10 cellular contexts compared by ENCODE assay signal in genomic region chr16:4081577-4082021, GRCh38. TPM values are rescaled to one million over a fixed set of nuclear protein-coding genes. Genes with fewer than 3 reads are reported as not detected.
DNase-seq lines count a peak whose midpoint lies in the region; ATAC-seq and TF ChIP-seq lines count a peak whose summit lies in the region.
"Had no signal": no experiment of that assay in that cellular context is flagged by ENCODE, and none has a peak within 500 bp of the region (broad histone marks: within the 10 kb centered on the region; RNA-seq: fewer than 3 reads in every experiment).

No MANE protein-coding gene starts in this region.

- peaks cover 46% of the 10 kb centered on the region for H3K4me1 Mint-ChIP-seq in stimulated activated naive CD8-positive, alpha-beta T cell treated with anti-CD3 and anti-CD28 coated beads, Interleukin-15, Interleukin-2, amounts not matched to agents 100 ng/mL and 50 ng/mL, for 24 hours (ENCODE audit: low read depth)

- H3K27ac ChIP-seq in SK-N-MC (no peak overlapping the region), spleen (no peak overlapping the region)
- H3K27ac ChIP-seq: prostate gland had no signal

- peak overlapping the region; percentile 9 for H3K4me3 Mint-ChIP-seq in stimulated activated naive CD8-positive, alpha-beta T cell treated with anti-CD3 and anti-CD28 coated beads, Interleukin-15, Interleukin-2, amounts not matched to agents 100 ng/mL and 50 ng/mL, for 24 hours

- intact Hi-C loops in spleen (cut with DNase I; ENCODE audit: low total_unique reads) = no loop called here

- no peaks in the 10 kb centered on the region for H3K27me3 ChIP-seq in spleen (replicated peaks in 1 of 7)

- TF ChIP-seq CTCF in spleen (IDR thresholded peaks at IDR 0.05 in 8 of 11, conservative IDR thresholded peaks at IDR 0.05 in 3 of 11) = no peak

- H3K9ac ChIP-seq in SK-N-MC (ENCODE audit: insufficient read length) = no peak overlapping the region

- peak overlapping the region; percentile 20 for H3K4me3 ChIP-seq in SK-N-MC
- no peak overlapping the region for H3K4me3 ChIP-seq in spleen
- H3K4me3 ChIP-seq: prostate gland had no signal

- H3K27ac Mint-ChIP-seq in stimulated activated naive CD8-positive, alpha-beta T cell treated with anti-CD3 and anti-CD28 coated beads, Interleukin-15, Interleukin-2, amounts not matched to agents 100 ng/mL and 50 ng/mL, for 24 hours = no peak overlapping the region

- H3K36me3 ChIP-seq in SK-N-MC (ENCODE audit: insufficient read depth, low read length) (no peaks in the 10 kb centered on the region), spleen (no peaks in the 10 kb centered on the region)
- H3K36me3 ChIP-seq: prostate gland had no signal

- no peak for ATAC-seq in HG03045 (IDR thresholded peaks at IDR 0.05; ENCODE audit: unreplicated experiment)

- peaks cover 7% of the 10 kb centered on the region for H3K36me3 Mint-ChIP-seq in stimulated activated naive CD8-positive, alpha-beta T cell treated with anti-CD3 and anti-CD28 coated beads, Interleukin-15, Interleukin-2, amounts not matched to agents 100 ng/mL and 50 ng/mL, for 24 hours (ENCODE audit: low read depth)

- WGBS in spleen, 5 donors = 46 to 66% (median 60%) methylated on average over 13 of the region's 13 CpGs

- H3K4me1 ChIP-seq in spleen = peaks cover 0 to 7% (median 0%) of the 10 kb centered on the region in 6 donors
- H3K4me1 ChIP-seq: prostate gland had no signal

- no peaks in the 10 kb centered on the region for H3K9me3 ChIP-seq in SK-N-MC (ENCODE audit: low read depth, low read length)
- no peaks in the 10 kb centered on the region for H3K9me3 ChIP-seq in spleen
- H3K9me3 ChIP-seq: prostate gland had no signal

- TF ChIP-seq POLR2A in spleen (IDR thresholded peaks at IDR 0.05) = no peak

- DNase-seq in SK-N-MC (ENCODE audit: low read depth, low spot score) (no peak), left kidney (ENCODE audit: low read depth, low spot score) (peak; percentile 68), islet precursor cell (no peak), spleen (no peak)
- DNase-seq in activated naive CD4-positive, alpha-beta T cell treated with Interleukin-2 at 50 U/mL for 16 hours = peak; percentile 36
- DNase-seq: NCI-H1436, trophoblast cell had no signal

- no peaks in the 10 kb centered on the region for H3K9me3 Mint-ChIP-seq in stimulated activated naive CD8-positive, alpha-beta T cell treated with anti-CD3 and anti-CD28 coated beads, Interleukin-15, Interleukin-2, amounts not matched to agents 100 ng/mL and 50 ng/mL, for 24 hours

- no peaks in the 10 kb centered on the region for H3K27me3 Mint-ChIP-seq in stimulated activated naive CD8-positive, alpha-beta T cell treated with anti-CD3 and anti-CD28 coated beads, Interleukin-15, Interleukin-2, amounts not matched to agents 100 ng/mL and 50 ng/mL, for 24 hours

RNA-seq across cellular contexts. Expression of gene ADCY9, which starts 34.6 kb away (rescaled TPM):
- 10 to 100 TPM in 5 of 7 donors, 1 to 10 TPM in 2; 8.3 to 23.0 (median 14.9) TPM for total RNA-seq in spleen
- polyA plus RNA-seq in spleen = 1 to 10 TPM in 2 of 3 donors, under 1 TPM in 1; 0.70 to 2.9 (median 1.2) TPM

Comparison
In these comparisons a context has a peak if more than half of its experiments do, and no peak if none do; other contexts are left out.
1. DNase-seq: peak in activated naive CD4-positive, alpha-beta T cell treated with Interleukin-2 at 50 U/mL for 16 hours (single experiment) and left kidney (single experiment); none in SK-N-MC (single experiment), islet precursor cell (single experiment) and spleen (single experiment).